In the genomic region with DNA sequence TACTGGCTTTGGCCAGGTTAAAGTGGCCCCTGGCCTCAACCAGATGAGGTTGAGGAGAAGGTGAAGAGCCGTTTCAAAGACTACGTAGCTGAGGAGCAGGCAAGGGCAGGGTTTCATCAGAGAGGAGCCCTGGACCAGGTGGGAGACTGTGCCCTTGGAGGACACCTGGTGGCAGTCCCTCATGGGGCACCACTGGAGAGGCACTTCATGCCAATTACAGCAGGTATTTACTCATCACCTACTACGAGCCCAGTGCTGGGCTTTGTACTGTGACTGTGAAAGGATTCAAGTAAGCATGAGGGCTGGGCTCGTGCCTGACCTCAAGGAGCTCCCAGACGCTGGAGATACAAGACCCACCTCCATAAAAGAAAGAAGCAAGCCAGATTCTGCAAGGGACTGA, we compare ENCODE assay signal across 9 cellular contexts. TPM values are rescaled to one million over a fixed set of nuclear protein-coding genes. Genes with fewer than 3 reads are reported as not detected.
DNase-seq lines count a peak whose midpoint lies in the region; ATAC-seq, FAIRE-seq and TF ChIP-seq lines count a peak whose summit lies in the region.
"Had no signal": no experiment of that assay in that cellular context is flagged by ENCODE, and none has a peak within 500 bp of the region (broad histone marks: within the 10 kb centered on the region; RNA-seq: fewer than 3 reads in every experiment).

No MANE protein-coding gene starts in this region.

- DNase-seq in GM13977 (ENCODE audit: low spot score) (no peak), T-helper 1 cell (peak; percentile 28 to 59 (median 43)), bronchial epithelial cell (ENCODE audit: low read depth) (no peak), SHP77 treated with DMSO at 0.1 percent for 48 hours (lab: John Stamatoyannopoulos, UW) (no peak), GM03348 (ENCODE audit: low spot score) (no peak)
- peak; percentile 45 for DNase-seq in stimulated activated CD4-positive, alpha-beta T cell treated with anti-CD3 and anti-CD28 coated beads, Interleukin-1b, Interleukin-23, amount 100 ng/mL, for 48 hours
- DNase-seq: Kasumi-1 had no signal

- no peak overlapping the region for H3K4me3 ChIP-seq in bronchial epithelial cell (ENCODE audit: low read depth, low read length)

- no peaks in the 10 kb centered on the region for H3K36me3 ChIP-seq in bronchial epithelial cell (ENCODE audit: control insufficient read depth, insufficient read depth, low read length)

- in situ Hi-C loops in GM13977 (cut with MboI; ENCODE audit: low pct_unique_long_range_greater_than_20kb, low sequenced_read_pairs, unreplicated experiment): no loop called here

- TF ChIP-seq CTCF in GM13977 (IDR thresholded peaks at IDR 0.05; ENCODE audit: extremely low read depth, insufficient read depth, missing control alignments) (peak; percentile 35), bronchial epithelial cell (IDR thresholded peaks at IDR 0.05; ENCODE audit: insufficient read depth, low read length, severe bottlenecking) (peak; percentile 55)

- no peak for ATAC-seq in GM18861 (IDR thresholded peaks at IDR 0.05; ENCODE audit: unreplicated experiment)
- ATAC-seq in HG03342 (IDR thresholded peaks at IDR 0.05; ENCODE audit: unreplicated experiment): no peak

- no peaks in the 10 kb centered on the region for H3K27me3 ChIP-seq in bronchial epithelial cell (ENCODE audit: control insufficient read depth, insufficient read depth, low read length)

- no peak for FAIRE-seq in bronchial epithelial cell (lab: Jason Lieb, UNC)

RNA-seq across cellular contexts. Expression of a gene that starts 37.6 kb away (rescaled TPM):
- 11.5 and 19.2 TPM in 2 replicates for total RNA-seq in bronchial epithelial cell

Comparison
In these comparisons a context has a peak if more than half of its experiments do, and no peak if none do; other contexts are left out.
1. DNase-seq: peak in T-helper 1 cell (5 of 5) and stimulated activated CD4-positive, alpha-beta T cell treated with anti-CD3 and anti-CD28 coated beads, Interleukin-1b, Interleukin-23, amount 100 ng/mL, for 48 hours (single experiment); none in GM13977 (single experiment), bronchial epithelial cell (single experiment), SHP77 treated with DMSO at 0.1 percent for 48 hours (single experiment) and GM03348 (single experiment).